In genomic region chr22:21701384-21701971, GRCh38 we compare ENCODE assay signal across 28 cellular contexts. TPM values are rescaled to one million over a fixed set of nuclear protein-coding genes. Genes with fewer than 3 reads are reported as not detected.
DNase-seq lines count a peak whose midpoint lies in the region; ATAC-seq and TF ChIP-seq lines count a peak whose summit lies in the region.
"Had no signal": no experiment of that assay in that cellular context is flagged by ENCODE, and none has a peak within 500 bp of the region (broad histone marks: within the 10 kb centered on the region; RNA-seq: fewer than 3 reads in every experiment).

No MANE protein-coding gene starts in this region.

- no peak overlapping the region for H4K91ac ChIP-seq in H9 (ENCODE audit: insufficient read length, low read depth, low read length)

- no peaks in the 10 kb centered on the region for H3K79me2 ChIP-seq in H9 (ENCODE audit: insufficient read depth, low read length)

- H3K9ac ChIP-seq in H9 (ENCODE audit: extremely low read depth, insufficient read length, low read length): no peak overlapping the region

- H2BK15ac ChIP-seq in H9 (ENCODE audit: low read depth, low read length): no peak overlapping the region

- no peaks in the 10 kb centered on the region for H3K27me3 Mint-ChIP-seq in stimulated activated naive CD8-positive, alpha-beta T cell treated with anti-CD3 and anti-CD28 coated beads, Interleukin-15, Interleukin-2, amounts not matched to agents 100 ng/mL and 50 ng/mL, for 24 hours
- no peaks in the 10 kb centered on the region for H3K27me3 Mint-ChIP-seq in stimulated activated naive CD8-positive, alpha-beta T cell treated with anti-CD3 and anti-CD28 coated beads, Interleukin-15, amount 100 ng/mL, for 72 hours
- H3K27me3 Mint-ChIP-seq in naive thymus-derived CD8-positive, alpha-beta T cell: no peaks in the 10 kb centered on the region
- no peaks in the 10 kb centered on the region for H3K27me3 Mint-ChIP-seq in H9 (ENCODE audit: low read depth)
- H3K27me3 Mint-ChIP-seq: activated CD4-positive, alpha-beta memory T cell treated with anti-CD3 and anti-CD28 coated beads for 36 hours; effector memory CD8-positive, alpha-beta T cell had no signal

- ATAC-seq in stimulated activated naive CD8-positive, alpha-beta T cell treated with anti-CD3 and anti-CD28 coated beads, Interleukin-15, amount 100 ng/mL, for 72 hours: no peak
- ATAC-seq in naive thymus-derived CD8-positive, alpha-beta T cell: no peak
- no peak for ATAC-seq in aorta (ENCODE audit: low FRiP score)
- ATAC-seq in GM19035 (IDR thresholded peaks at IDR 0.05; ENCODE audit: unreplicated experiment): no peak
- ATAC-seq: A549; activated CD4-positive, CD25-positive, alpha-beta regulatory T cell treated with anti-CD3 and anti-CD28 coated beads, Interleukin-2, amount 50 U/mL, for 24 hours; effector memory CD8-positive, alpha-beta T cell; GM23338; stimulated activated naive CD8-positive, alpha-beta T cell treated with anti-CD3 and anti-CD28 coated beads, Interleukin-15, Interleukin-2, amounts not matched to agents 100 U/mL and 50 U/mL, for 24 hours had no signal

- H3K4me3 ChIP-seq in brain microvascular endothelial cell (ENCODE audit: low read depth, low read length): no peak overlapping the region
- no peak overlapping the region for H3K4me3 ChIP-seq in aorta (ENCODE audit: low read length in 2 of 2)
- H3K4me3 ChIP-seq: A549, GM23338, skin epidermis, thoracic aorta, vagina had no signal

- H3K14ac ChIP-seq in H9 (ENCODE audit: insufficient read depth, low read length): no peak overlapping the region

- no peak overlapping the region for H3K27ac ChIP-seq in brain microvascular endothelial cell
- H3K27ac ChIP-seq in aorta (ENCODE audit: low read depth in 1 of 2, low read length in 2 of 2): no peak overlapping the region
- H3K27ac ChIP-seq in H9 (ENCODE audit: insufficient read length, low read depth, low read length): no peak overlapping the region
- H3K27ac ChIP-seq: A549, skin epidermis, thoracic aorta, vagina had no signal

- no peaks in the 10 kb centered on the region for H3K9me3 Mint-ChIP-seq in stimulated activated naive CD8-positive, alpha-beta T cell treated with anti-CD3 and anti-CD28 coated beads, Interleukin-15, Interleukin-2, amounts not matched to agents 100 ng/mL and 50 ng/mL, for 24 hours
- no peaks in the 10 kb centered on the region for H3K9me3 Mint-ChIP-seq in stimulated activated naive CD8-positive, alpha-beta T cell treated with anti-CD3 and anti-CD28 coated beads, Interleukin-15, amount 100 ng/mL, for 72 hours
- no peaks in the 10 kb centered on the region for H3K9me3 Mint-ChIP-seq in naive thymus-derived CD8-positive, alpha-beta T cell
- H3K9me3 Mint-ChIP-seq in H9: no peaks in the 10 kb centered on the region
- H3K9me3 Mint-ChIP-seq: activated CD4-positive, alpha-beta memory T cell treated with anti-CD3 and anti-CD28 coated beads for 36 hours; CD8-positive, alpha-beta memory T cell; effector memory CD8-positive, alpha-beta T cell; GM23338; mesothelial cell of epicardium had no signal

- no peak overlapping the region for H4K5ac ChIP-seq in H9 (ENCODE audit: insufficient read length, low read depth, low read length)

- no peak overlapping the region for H2BK5ac ChIP-seq in H9 (ENCODE audit: insufficient read length, low read length)

- H3K56ac ChIP-seq in H9 (ENCODE audit: insufficient read length, low read depth, low read length): no peak overlapping the region

- H3K27ac Mint-ChIP-seq in stimulated activated naive CD8-positive, alpha-beta T cell treated with anti-CD3 and anti-CD28 coated beads, Interleukin-15, Interleukin-2, amounts not matched to agents 100 ng/mL and 50 ng/mL, for 24 hours: peak overlapping the region; percentile 52
- H3K27ac Mint-ChIP-seq in stimulated activated naive CD8-positive, alpha-beta T cell treated with anti-CD3 and anti-CD28 coated beads, Interleukin-15, amount 100 ng/mL, for 72 hours: peak overlapping the region in 1 of 2 donors; percentile 54
- H3K27ac Mint-ChIP-seq in naive thymus-derived CD8-positive, alpha-beta T cell: peak overlapping the region in 9 of 10 donors; percentile 33 to 97 (median 71)
- peak overlapping the region in 1 of 3 experiments; percentile 38; a peak in 1 of 7 replicates for H3K27ac Mint-ChIP-seq in H9
- H3K27ac Mint-ChIP-seq: GM23338, mesothelial cell of epicardium had no signal

- H3K4me2 ChIP-seq in H9 (ENCODE audit: insufficient read depth, insufficient read length, low read length): no peak overlapping the region
- H3K4me2 ChIP-seq: A549, GM23338 had no signal

- H3K4ac ChIP-seq in H9 (ENCODE audit: low read depth, low read length): no peak overlapping the region

- no peak overlapping the region for H3T11ph ChIP-seq in H9 (ENCODE audit: low read length)

- H3K4me3 Mint-ChIP-seq in stimulated activated naive CD8-positive, alpha-beta T cell treated with anti-CD3 and anti-CD28 coated beads, Interleukin-15, Interleukin-2, amounts not matched to agents 100 ng/mL and 50 ng/mL, for 24 hours: no peak overlapping the region
- no peak overlapping the region for H3K4me3 Mint-ChIP-seq in stimulated activated naive CD8-positive, alpha-beta T cell treated with anti-CD3 and anti-CD28 coated beads, Interleukin-15, amount 100 ng/mL, for 72 hours
- H3K4me3 Mint-ChIP-seq in naive thymus-derived CD8-positive, alpha-beta T cell: no peak overlapping the region
- H3K4me3 Mint-ChIP-seq in H9: no peak overlapping the region
- H3K4me3 Mint-ChIP-seq: activated CD4-positive, alpha-beta memory T cell treated with anti-CD3 and anti-CD28 coated beads for 36 hours; CD8-positive, alpha-beta memory T cell; effector memory CD8-positive, alpha-beta T cell; GM23338; mesothelial cell of epicardium had no signal

- H3K23me2 ChIP-seq in H9 (ENCODE audit: insufficient read length, low read depth, low read length, poor library complexity, severe bottlenecking): no peaks in the 10 kb centered on the region

- H3K27me3 ChIP-seq in brain microvascular endothelial cell (replicated peaks) (no peaks in the 10 kb centered on the region), aorta (ENCODE audit: control insufficient read depth in 1 of 2, insufficient read depth in 2 of 2, low read length in 1 of 2) (no peaks in the 10 kb centered on the region), H9 (ENCODE audit: insufficient read depth, low read length) (no peaks in the 10 kb centered on the region)
- H3K27me3 ChIP-seq: vagina had no signal

- H3K23ac ChIP-seq in H9 (ENCODE audit: insufficient read length, low read depth, low read length): no peak overlapping the region

- H3K9me3 ChIP-seq in aorta (ENCODE audit: control insufficient read depth, low read length) (no peaks in the 10 kb centered on the region), H9 (ENCODE audit: control insufficient read depth, low read depth, low read length) (no peaks in the 10 kb centered on the region)
- H3K9me3 ChIP-seq: A549, thoracic aorta, vagina had no signal

- H3K18ac ChIP-seq in H9 (ENCODE audit: insufficient read length, low read depth, low read length): no peak overlapping the region

- no peaks in the 10 kb centered on the region for H4K20me1 ChIP-seq in H9 (ENCODE audit: control insufficient read depth, insufficient read depth, insufficient read length)

- H2AK5ac ChIP-seq in H9 (ENCODE audit: insufficient read length, low read length): no peak overlapping the region

- H3K4me1 Mint-ChIP-seq in stimulated activated naive CD8-positive, alpha-beta T cell treated with anti-CD3 and anti-CD28 coated beads, Interleukin-15, Interleukin-2, amounts not matched to agents 100 ng/mL and 50 ng/mL, for 24 hours (ENCODE audit: low read depth): peaks cover 5% of the 10 kb centered on the region
- peaks cover 9% of the 10 kb centered on the region for H3K4me1 Mint-ChIP-seq in stimulated activated naive CD8-positive, alpha-beta T cell treated with anti-CD3 and anti-CD28 coated beads, Interleukin-15, amount 100 ng/mL, for 72 hours
- H3K4me1 Mint-ChIP-seq in naive thymus-derived CD8-positive, alpha-beta T cell: peaks cover 0 to 11% (median 3%) of the 10 kb centered on the region in 4 donors
- 0 out of 4 replicates have a peak, but pooled peaks cover 0 to 2% of the 10 kb centered on the region in 2 experiments for H3K4me1 Mint-ChIP-seq in H9
- H3K4me1 Mint-ChIP-seq: CD8-positive, alpha-beta memory T cell; mesothelial cell of epicardium had no signal

- no peak overlapping the region for H2AFZ ChIP-seq in H9 (ENCODE audit: low read length)
- H2AFZ ChIP-seq: GM23338 had no signal

- DNase-seq in stimulated activated naive CD8-positive, alpha-beta T cell treated with anti-CD3 and anti-CD28 coated beads, Interleukin-15, amount 100 ng/mL, for 72 hours: no peak
- DNase-seq in brain microvascular endothelial cell: peak; percentile 5
- DNase-seq in naive thymus-derived CD8-positive, alpha-beta T cell: no peak
- DNase-seq in aorta: no peak
- no peak for DNase-seq in H9
- no peak for DNase-seq in pons (ENCODE audit: low spot score)
- DNase-seq: activated CD4-positive, alpha-beta memory T cell treated with anti-CD3 and anti-CD28 coated beads for 36 hours; activated CD8-positive, alpha-beta memory T cell treated with anti-CD3 and anti-CD28 coated beads, Interleukin-2, amount 50 U/mL, for 4 hours; activated naive CD4-positive, alpha-beta T cell treated with anti-CD3 and anti-CD28 coated beads, Interleukin-2, amount 50 U/mL, for 16 hours; anterior cingulate cortex; CD8-positive, alpha-beta memory T cell; cortex of kidney; DMS 273 treated with DMSO at 0.1 percent for 48 hours; effector memory CD8-positive, alpha-beta T cell; MV-4-11; NCI-H1694; NCI-H748 treated with DMSO at 0.1 percent for 48 hours; stimulated activated naive CD8-positive, alpha-beta T cell treated with anti-CD3 and anti-CD28 coated beads, Interleukin-15, Interleukin-2, amounts not matched to agents 100 U/mL and 50 U/mL, for 24 hours; T-helper 2 cell had no signal

- no peak overlapping the region for H2BK12ac ChIP-seq in H9 (ENCODE audit: insufficient read length, low read depth, low read length)

- H3K36me3 ChIP-seq in brain microvascular endothelial cell (replicated peaks) (peaks cover 15% of the 10 kb centered on the region), aorta (ENCODE audit: control insufficient read depth in 1 of 2, insufficient read depth in 2 of 2, low read length in 1 of 2) (peaks cover 0 to 2% of the 10 kb centered on the region in 2 donors)

- in situ Hi-C loops in brain microvascular endothelial cell (cut with HindIII; ENCODE audit: low pct_ligation_motif_present, low sequenced_read_pairs): loop anchor here (25.0 kb wide), 1 partner anchor 236 kb away; no protein-coding TSS in a partner anchor

- no peak overlapping the region for H2BK20ac ChIP-seq in H9 (ENCODE audit: low read depth, low read length, poor library complexity, severe bottlenecking)

- H3K79me1 ChIP-seq in H9 (ENCODE audit: insufficient read depth, low read depth, low read length, poor library complexity, severe bottlenecking): no peaks in the 10 kb centered on the region

- H3K4me1 ChIP-seq in aorta (ENCODE audit: control insufficient read depth in 1 of 2, insufficient read depth in 2 of 2, low read length in 2 of 2) (peaks cover 0 to 5% of the 10 kb centered on the region in 2 donors), H9 (ENCODE audit: insufficient read depth, low read length) (no peaks in the 10 kb centered on the region)
- H3K4me1 ChIP-seq: A549, vagina had no signal

- POLR2A ChIA-PET in naive thymus-derived CD8-positive, alpha-beta T cell (lab: Charles Lee): no interaction called here

- no peak overlapping the region for H2BK120ac ChIP-seq in H9 (ENCODE audit: low read depth, low read length, poor library complexity, severe bottlenecking)

- intact Hi-C loops in aorta (cut with DNase I): no loop called here

- WGBS in aorta, 2 donors: 74 to 75% methylated on average over 7 of the region's 7 CpGs
- no CpG with 5 or more reads among the region's 7 CpGs for WGBS in H9 (ENCODE audit: extremely low coverage, insufficient read length, low lambda C conversion rate)

- H4K8ac ChIP-seq in H9 (replicated peaks; ENCODE audit: insufficient read length, low read depth, low read length): no peak overlapping the region

- H3K36me3 Mint-ChIP-seq in stimulated activated naive CD8-positive, alpha-beta T cell treated with anti-CD3 and anti-CD28 coated beads, Interleukin-15, Interleukin-2, amounts not matched to agents 100 ng/mL and 50 ng/mL, for 24 hours (ENCODE audit: low read depth): peaks cover 3% of the 10 kb centered on the region
- peaks cover 0 to 8% (median 2%) of the 10 kb centered on the region in 3 donors for H3K36me3 Mint-ChIP-seq in naive thymus-derived CD8-positive, alpha-beta T cell
- H3K36me3 Mint-ChIP-seq in H9 (ENCODE audit: insufficient read depth in 1 of 3, low read depth in 3 of 3): peaks cover 16 to 54% (median 36%) of the 10 kb centered on the region in 3 experiments

- TF ChIP-seq CTCF in brain microvascular endothelial cell (IDR thresholded peaks at IDR 0.05; ENCODE audit: low read depth, low read length, missing control alignments) (no peak), H9 (conservative IDR thresholded peaks at IDR 0.05) (no peak)

RNA-seq across cellular contexts. Expression of gene YPEL1, which starts 34.1 kb away (rescaled TPM):
- total RNA-seq in naive thymus-derived CD8-positive, alpha-beta T cell: 1 to 10 TPM; 5.3 to 6.7 TPM
- polyA plus RNA-seq in naive thymus-derived CD8-positive, alpha-beta T cell: 10 to 100 TPM in 1 of 3 donors, 1 to 10 TPM in 2; 1.8 to 15.3 (median 3.3) TPM
- total RNA-seq in aorta: 1 to 10 TPM; 4.7 to 9.1 TPM
- 1 to 10 TPM; 2.0 to 4.8 TPM for polyA plus RNA-seq in aorta
- 5.4 and 8.1 TPM in 2 replicates for total RNA-seq in H9 (2021)

RNA-seq across cellular contexts. Expression of gene PPIL2, which starts 35.7 kb away (rescaled TPM):
- total RNA-seq in naive thymus-derived CD8-positive, alpha-beta T cell: 10 to 100 TPM; 78.0 to 79.0 TPM
- 10 to 100 TPM; 19.3 to 44.5 (median 19.8) TPM for polyA plus RNA-seq in naive thymus-derived CD8-positive, alpha-beta T cell
- total RNA-seq in aorta (10 to 100 TPM; 33.2 to 35.4 TPM), H9 (2021) (35.5 and 35.9 TPM in 2 replicates)
- polyA plus RNA-seq in aorta: 10 to 100 TPM in 1 of 2 donors, 1 to 10 TPM in 1; 5.1 to 38.4 TPM

RNA-seq across cellular contexts. Expression of gene SDF2L1, which starts 59.4 kb away (rescaled TPM):
- total RNA-seq in naive thymus-derived CD8-positive, alpha-beta T cell: 10 to 100 TPM; 23.2 to 27.8 TPM
- polyA plus RNA-seq in naive thymus-derived CD8-positive, alpha-beta T cell: 10 to 100 TPM; 63.1 to 68.9 (median 63.4) TPM
- 10 to 100 TPM; 24.8 to 38.7 TPM for total RNA-seq in aorta
- polyA plus RNA-seq in aorta: 10 to 100 TPM; 16.7 to 34.7 TPM
- total RNA-seq in H9 (2021): 36.0 TPM in 2 replicates
